Comparison of ENCODE assay signal across 8 cellular contexts in the genomic region with DNA sequence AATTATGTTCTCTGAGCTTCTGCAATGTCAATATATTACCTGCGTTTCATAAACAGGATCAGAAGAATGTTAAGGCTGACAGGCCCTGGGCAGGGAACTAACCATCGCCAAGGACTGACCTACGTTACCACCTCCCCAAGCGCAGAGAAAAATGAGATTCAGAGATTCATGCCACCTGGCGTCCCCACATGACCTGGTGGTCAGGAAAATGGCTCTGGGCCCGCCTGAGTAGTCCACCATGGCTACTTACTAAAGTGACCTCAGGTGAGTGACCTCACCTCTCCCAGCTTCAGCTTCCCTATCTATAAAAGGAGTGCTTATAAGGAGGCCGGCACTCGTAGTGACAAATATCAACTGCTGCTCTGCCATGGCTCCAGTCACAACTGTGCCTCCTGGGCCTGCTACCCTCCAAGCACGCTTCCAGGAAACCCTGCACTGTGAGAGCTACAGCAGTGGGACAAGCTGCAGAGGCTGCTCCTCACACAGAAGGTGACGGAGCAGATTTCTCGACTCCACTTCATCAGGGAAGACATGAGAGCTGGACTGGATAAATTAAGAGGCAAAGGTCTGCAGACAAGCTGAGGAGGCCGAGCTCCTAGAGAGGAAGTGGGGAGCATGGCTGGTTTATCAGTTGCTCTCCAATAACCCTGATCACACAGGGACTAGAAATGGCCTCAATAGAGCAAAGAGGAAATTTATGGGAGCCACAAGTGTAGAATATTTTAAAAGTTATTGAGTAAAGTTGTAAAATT.
DNase-seq lines count a peak whose midpoint lies in the region; ATAC-seq and TF ChIP-seq lines count a peak whose summit lies in the region.

No MANE protein-coding gene starts in this region.

- peaks cover 62% of the 10 kb centered on the region for H3K4me1 Mint-ChIP-seq in activated naive CD8-positive, alpha-beta T cell treated with anti-CD3 and anti-CD28 coated beads, Interleukin-2, amount 50 U/mL, for 24 hours
- H3K4me1 Mint-ChIP-seq in naive B cell, result peaks cover 53 to 64% (median 61%) of the 10 kb centered on the region in 3 donors

- H2AFZ ChIP-seq in IMR-90 (replicated peaks; ENCODE audit: low read length, poor library complexity), result no peak overlapping the region

- peak overlapping the region in 1 of 2 experiments; percentile 85; a peak in 1 of 4 replicates for H4K8ac ChIP-seq in IMR-90 (ENCODE audit: low read depth in 2 of 2, low read length in 2 of 2)

- in situ Hi-C loops in IMR-90 (cut with MboI; ENCODE audit: low sequenced_read_pairs), result loop anchor here (25.0 kb wide), 1 partner anchor 441 kb away; no protein-coding TSS in a partner anchor

- H2BK20ac ChIP-seq in IMR-90 (ENCODE audit: low read depth, low read length), result no peak overlapping the region

- CTCF ChIA-PET in IMR-90 (lab: Yijun Ruan, JAX) (interaction anchor here (1.0 to 2.9 kb wide), 6 partner anchors 11 to 120 kb away, joined by 3 to 19 read pairs (median 4); no protein-coding TSS in a partner anchor), GM10248 (lab: Yijun Ruan, JAX) (interaction anchor here (0.6 to 11.8 kb wide), 41 partner anchors 8 to 539 kb away, joined by 3 to 152 read pairs (median 4); partner anchors contain the start of genes AIMP2 and PMS2)

- POLR2A ChIA-PET in IMR-90 (lab: Charles Lee; ENCODE audit: unreplicated experiment), result no interaction called here
- POLR2A ChIA-PET in GM10248 (lab: Yijun Ruan, JAX), result interaction anchor here (0.7 to 1.2 kb wide), 2 partner anchors 15 to 95 kb away, joined by 3 read pairs; no protein-coding TSS in a partner anchor

- BruUV-seq in IMR-90 (replicated peaks; lab: Mats Ljungman, UMichigan), result no TSS peak

- H3K27ac ChIP-seq in C4-2B (no peak overlapping the region), IMR-90 (ENCODE audit: insufficient read depth, low read length) (no peak overlapping the region), testis (no peak overlapping the region)

- H3K14ac ChIP-seq in IMR-90 (replicated peaks; ENCODE audit: low read depth, low read length), result 0 out of 2 replicates have a peak overlapping the region, but pooled peaks have one; percentile 27

- ATAC-seq in IMR-90 (ENCODE audit: low read depth) (no peak), naive B cell (ENCODE audit: low read depth in 2 of 2) (no peak)
- ATAC-seq in activated naive CD8-positive, alpha-beta T cell treated with anti-CD3 and anti-CD28 coated beads, Interleukin-2, amount 50 U/mL, for 24 hours, result no peak

- H4K5ac ChIP-seq in IMR-90 (ENCODE audit: low read depth, low read length), result no peak overlapping the region

- peak overlapping the region; percentile 31 for H2AK9ac ChIP-seq in IMR-90 (replicated peaks; ENCODE audit: low read depth, low read length, poor library complexity)

- H3K27me3 ChIP-seq in IMR-90 (ENCODE audit: control insufficient read depth, insufficient read depth, low read length) (no peaks in the 10 kb centered on the region), testis (no peaks in the 10 kb centered on the region)

- no peak overlapping the region for H3K18ac ChIP-seq in IMR-90 (ENCODE audit: low read depth, low read length)

- H3K4me3 ChIP-seq in IMR-90 (ENCODE audit: insufficient read depth, low read depth, low read length) (no peak overlapping the region), testis (no peak overlapping the region)

- H3K56ac ChIP-seq in IMR-90 (ENCODE audit: extremely low read depth, insufficient read depth, low read length), result no peak overlapping the region

- peaks cover 7% of the 10 kb centered on the region; the same call in 1 of the 2 replicates for H3K36me3 ChIP-seq in IMR-90 (ENCODE audit: control insufficient read depth, insufficient read depth, low read length)
- no peaks in the 10 kb centered on the region for H3K36me3 ChIP-seq in testis (ENCODE audit: low read depth, missing control alignments)

- H3K4me3 Mint-ChIP-seq in activated naive CD8-positive, alpha-beta T cell treated with anti-CD3 and anti-CD28 coated beads, Interleukin-2, amount 50 U/mL, for 24 hours, result no peak overlapping the region
- H3K4me3 Mint-ChIP-seq in naive B cell, result peak overlapping the region in 5 of 8 donors; percentile 32 to 79 (median 74)

- peaks cover 45 to 85% of the 10 kb centered on the region in 2 experiments for H3K79me1 ChIP-seq in IMR-90 (ENCODE audit: low read depth in 1 of 2, low read length in 2 of 2)

- no peak overlapping the region for H3K23ac ChIP-seq in IMR-90 (ENCODE audit: low read depth, low read length)

- no peak overlapping the region for H3K9ac ChIP-seq in IMR-90 (ENCODE audit: low read depth, low read length)

- peaks cover 19% of the 10 kb centered on the region for H3K4me1 ChIP-seq in IMR-90 (ENCODE audit: control insufficient read depth, insufficient read depth, low read length)
- H3K4me1 ChIP-seq in testis, result peaks cover 37% of the 10 kb centered on the region

- peak overlapping the region; percentile 79 for H3K27ac Mint-ChIP-seq in activated naive CD8-positive, alpha-beta T cell treated with anti-CD3 and anti-CD28 coated beads, Interleukin-2, amount 50 U/mL, for 24 hours
- H3K27ac Mint-ChIP-seq in naive B cell, result peak overlapping the region; percentile 89 to 99 (median 92)

- no peak overlapping the region for H2BK15ac ChIP-seq in IMR-90 (ENCODE audit: low read depth, low read length)

- no CpG with 5 or more reads among the region's 12 CpGs for WGBS in IMR-90 (ENCODE audit: extremely low coverage in 2 of 2, insufficient read length in 1 of 2), 2 experiments
- 66 to 77% methylated on average over 9 to 12 of the region's 12 CpGs for WGBS in testis, 2 donors

- DNase-seq in IMR-90, result no peak
- no peak for DNase-seq in activated naive CD8-positive, alpha-beta T cell treated with anti-CD3 and anti-CD28 coated beads, Interleukin-2, amount 50 U/mL, for 24 hours
- no peak for DNase-seq in naive B cell
- DNase-seq in dermis blood vessel endothelial cell, result no peak
- no peak for DNase-seq in testis
- DNase-seq in NCI-H1048 (lab: John Stamatoyannopoulos, UW), result no peak
- DNase-seq in GM10248 (ENCODE audit: extremely low spot score), result no peak

- TF ChIP-seq RAD21 in IMR-90 (IDR thresholded peaks at IDR 0.05; ENCODE audit: low read length), result no peak

- peaks cover 16% of the 10 kb centered on the region for H3K9me1 ChIP-seq in IMR-90 (ENCODE audit: insufficient read depth, low read length)

- no peaks in the 10 kb centered on the region for H3K9me3 ChIP-seq in IMR-90 (ENCODE audit: control insufficient read depth, insufficient read depth, low read length)
- H3K9me3 ChIP-seq in testis, result no peaks in the 10 kb centered on the region

- no peaks in the 10 kb centered on the region for H3K27me3 Mint-ChIP-seq in activated naive CD8-positive, alpha-beta T cell treated with anti-CD3 and anti-CD28 coated beads, Interleukin-2, amount 50 U/mL, for 24 hours
- no peaks in the 10 kb centered on the region for H3K27me3 Mint-ChIP-seq in naive B cell

- peak; percentile 48; the same call in 1 of the 2 replicates for TF ChIP-seq CTCF in C4-2B (conservative IDR thresholded peaks at IDR 0.05)
- no peak for TF ChIP-seq CTCF in IMR-90 (conservative IDR thresholded peaks at IDR 0.05; ENCODE audit: low read depth, low read length)
- no peak for TF ChIP-seq CTCF in testis (IDR thresholded peaks at IDR 0.05)
- no peak for TF ChIP-seq CTCF in GM10248 (IDR thresholded peaks at IDR 0.05; ENCODE audit: control extremely low read depth, extremely low read depth, low read depth, missing control alignments)

- intact Hi-C loops in IMR-90 (cut with micrococcal nuclease), result loop anchor here (1.0 kb wide), 2 partner anchors 26 to 184 kb away; no protein-coding TSS in a partner anchor
- intact Hi-C loops in testis (cut with DNase I; ENCODE audit: low total_unique reads), result no loop called here

- no peak for TF ChIP-seq POLR2A in IMR-90 (IDR thresholded peaks at IDR 0.05; ENCODE audit: low read depth, low read length)
- TF ChIP-seq POLR2A in testis (IDR thresholded peaks at IDR 0.05), result no peak

- peaks cover 12% of the 10 kb centered on the region for H4K20me1 ChIP-seq in IMR-90 (ENCODE audit: insufficient read depth, low read length)

- H3K9me3 Mint-ChIP-seq in activated naive CD8-positive, alpha-beta T cell treated with anti-CD3 and anti-CD28 coated beads, Interleukin-2, amount 50 U/mL, for 24 hours, result no peaks in the 10 kb centered on the region
- no peaks in the 10 kb centered on the region for H3K9me3 Mint-ChIP-seq in naive B cell

- peak overlapping the region; percentile 16; the same call in 1 of the 2 replicates for H2BK120ac ChIP-seq in IMR-90 (ENCODE audit: low read depth, low read length)

- H2BK5ac ChIP-seq in IMR-90 (ENCODE audit: low read depth, low read length, poor library complexity, severe bottlenecking), result peak overlapping the region; percentile 22

- H2AK5ac ChIP-seq in IMR-90 (ENCODE audit: low read depth, low read length), result peak overlapping the region; percentile 72; the same call in 1 of the 2 replicates

- H3K4ac ChIP-seq in IMR-90 (ENCODE audit: low read depth, low read length), result peak overlapping the region; percentile 68

- H3K36me3 Mint-ChIP-seq in activated naive CD8-positive, alpha-beta T cell treated with anti-CD3 and anti-CD28 coated beads, Interleukin-2, amount 50 U/mL, for 24 hours (ENCODE audit: low read depth), result peaks cover 22% of the 10 kb centered on the region
- H3K36me3 Mint-ChIP-seq in naive B cell, result peaks cover 0 to under 1% of the 10 kb centered on the region in 2 donors

- dilution Hi-C loops in IMR-90 (cut with HindIII; ENCODE audit: low sequenced_read_pairs, unreplicated experiment), result no loop called here

- H4K91ac ChIP-seq in IMR-90 (ENCODE audit: insufficient read depth, low read depth, low read length), result peak overlapping the region; percentile 43

- no peak overlapping the region for H3K4me2 ChIP-seq in IMR-90 (ENCODE audit: low read depth, low read length)

TF ChIP-seq in IMR-90, 13 proteins besides CTCF, POLR2A, EP300 and RAD21:
- no peak for TF ChIP-seq RFX5 (IDR thresholded peaks at IDR 0.05; ENCODE audit: low read depth, low read length)
